9 cellular contexts compared by ENCODE assay signal in the genomic region with DNA sequence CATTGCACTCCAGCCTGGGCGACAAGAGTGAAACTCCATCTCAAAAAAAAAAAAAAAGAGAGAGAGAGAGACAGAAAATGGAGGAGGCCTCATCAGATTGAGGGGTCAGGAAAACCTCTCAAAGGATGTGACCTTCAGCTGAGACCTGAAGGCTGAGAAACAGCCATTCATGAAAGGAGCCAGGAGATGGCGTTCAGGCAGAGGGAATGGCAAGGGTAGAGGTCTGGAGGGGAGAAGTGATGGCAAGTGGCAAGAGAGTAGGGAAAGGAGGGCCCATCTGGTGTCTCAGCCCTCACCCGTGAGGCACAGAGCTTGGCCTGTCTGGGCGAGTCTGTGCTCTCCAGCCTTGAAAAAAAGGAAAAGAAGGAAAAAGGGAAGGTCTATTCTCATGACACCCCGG. TPM values are rescaled to one million over a fixed set of nuclear protein-coding genes. Genes with fewer than 3 reads are reported as not detected.
DNase-seq lines count a peak whose midpoint lies in the region; ATAC-seq lines count a peak whose summit lies in the region.
"Had no signal": no experiment of that assay in that cellular context is flagged by ENCODE, and none has a peak within 500 bp of the region (broad histone marks: within the 10 kb centered on the region; RNA-seq: fewer than 3 reads in every experiment).

No MANE protein-coding gene starts in this region.

- no peaks in the 10 kb centered on the region for H3K36me3 Mint-ChIP-seq in activated naive CD8-positive, alpha-beta T cell treated with anti-CD3 and anti-CD28 coated beads, Interleukin-2, amount 50 U/mL, for 24 hours (ENCODE audit: low read depth)

- DNase-seq in EL: peak; percentile 68
- peak; percentile 66 for DNase-seq in LHCN-M2 (ENCODE audit: low read depth)
- DNase-seq in activated naive CD8-positive, alpha-beta T cell treated with anti-CD3 and anti-CD28 coated beads, Interleukin-2, amount 50 U/mL, for 24 hours: no peak
- DNase-seq in iPS-NIHi11 (ENCODE audit: low spot score): peak; percentile 67
- DNase-seq in stimulated activated CD4-positive, alpha-beta T cell treated with anti-CD3 and anti-CD28 coated beads, Interleukin-1b, Interleukin-23, amount 100 ng/mL, for 48 hours: no peak

- no peak overlapping the region for H3K27ac Mint-ChIP-seq in activated naive CD8-positive, alpha-beta T cell treated with anti-CD3 and anti-CD28 coated beads, Interleukin-2, amount 50 U/mL, for 24 hours

- peak; percentile 64 for ATAC-seq in activated naive CD8-positive, alpha-beta T cell treated with anti-CD3 and anti-CD28 coated beads, Interleukin-2, amount 50 U/mL, for 24 hours
- ATAC-seq in GM19463 (IDR thresholded peaks at IDR 0.05; ENCODE audit: unreplicated experiment): no peak
- ATAC-seq in GM21528 (IDR thresholded peaks at IDR 0.05; ENCODE audit: low FRiP score, unreplicated experiment): no peak
- ATAC-seq in GM18498 (IDR thresholded peaks at IDR 0.05; ENCODE audit: unreplicated experiment): no peak

- H3K4me1 Mint-ChIP-seq in activated naive CD8-positive, alpha-beta T cell treated with anti-CD3 and anti-CD28 coated beads, Interleukin-2, amount 50 U/mL, for 24 hours: no peaks in the 10 kb centered on the region

- no peaks in the 10 kb centered on the region for H3K9me3 Mint-ChIP-seq in activated naive CD8-positive, alpha-beta T cell treated with anti-CD3 and anti-CD28 coated beads, Interleukin-2, amount 50 U/mL, for 24 hours

- no peaks in the 10 kb centered on the region for H3K27me3 Mint-ChIP-seq in activated naive CD8-positive, alpha-beta T cell treated with anti-CD3 and anti-CD28 coated beads, Interleukin-2, amount 50 U/mL, for 24 hours

- H3K4me3 Mint-ChIP-seq in activated naive CD8-positive, alpha-beta T cell treated with anti-CD3 and anti-CD28 coated beads, Interleukin-2, amount 50 U/mL, for 24 hours: no peak overlapping the region

RNA-seq across cellular contexts. Expression of a gene that starts 17.0 kb away (rescaled TPM):
- 0.13 and 2.1 TPM in 2 replicates for total RNA-seq in LHCN-M2 (2014; rRNA removed)
- polyA plus RNA-seq in LHCN-M2 (2012): 1.1 TPM
- total RNA-seq: subcutaneous adipose tissue had no signal

RNA-seq across cellular contexts. Expression of a gene that starts 30.2 kb away (rescaled TPM):
- 6.2 and 11.0 TPM in 2 replicates for total RNA-seq in LHCN-M2 (2014; rRNA removed)
- polyA plus RNA-seq in LHCN-M2 (2012): 1.8 TPM

Comparison
In these comparisons a context has a peak if more than half of its experiments do, and no peak if none do; other contexts are left out.
1. DNase-seq: peak in EL (single experiment), LHCN-M2 (single experiment) and iPS-NIHi11 (single experiment); none in activated naive CD8-positive, alpha-beta T cell treated with anti-CD3 and anti-CD28 coated beads, Interleukin-2, amount 50 U/mL, for 24 hours (single experiment) and stimulated activated CD4-positive, alpha-beta T cell treated with anti-CD3 and anti-CD28 coated beads, Interleukin-1b, Interleukin-23, amount 100 ng/mL, for 48 hours (single experiment).